ENCODE assay signal across 10 cellular contexts in the genomic region with DNA sequence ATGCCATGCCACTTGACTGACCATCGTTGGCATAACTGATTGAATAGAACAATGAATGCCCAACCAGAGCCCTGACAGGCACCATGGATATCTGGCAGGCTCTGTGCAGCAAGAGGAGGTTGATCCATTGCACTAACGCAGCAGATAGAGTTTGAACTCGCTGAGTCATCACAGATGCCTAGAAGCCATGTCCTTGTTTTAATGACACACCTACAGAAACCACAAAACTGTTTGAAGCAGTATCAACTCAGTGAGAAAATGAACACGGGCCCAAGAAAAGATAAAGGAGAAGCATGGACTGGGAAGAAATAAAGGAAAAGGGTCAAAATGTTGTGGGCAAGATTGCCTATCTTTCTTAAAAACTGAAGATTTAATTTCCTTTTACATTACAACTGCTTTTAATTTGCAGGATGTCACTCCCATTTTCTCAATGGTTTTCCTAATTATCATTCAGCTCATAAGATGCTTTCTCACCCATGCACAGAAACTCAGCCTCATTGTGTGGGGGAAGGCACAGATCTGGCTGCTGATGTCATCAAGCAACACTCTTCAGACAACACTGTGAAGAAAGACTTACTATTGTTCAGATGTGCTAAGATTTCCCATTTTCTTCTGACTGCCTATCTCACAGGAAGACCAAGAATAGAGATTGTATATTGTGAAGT.
DNase-seq lines count a peak whose midpoint lies in the region; ATAC-seq and TF ChIP-seq lines count a peak whose summit lies in the region.
"Had no signal": no experiment of that assay in that cellular context is flagged by ENCODE, and none has a peak within 500 bp of the region (broad histone marks: within the 10 kb centered on the region; RNA-seq: fewer than 3 reads in every experiment).

No MANE protein-coding gene starts in this region.

- H3K27ac ChIP-seq in gastroesophageal sphincter = peak overlapping the region in 1 of 4 donors; percentile 64
- H3K27ac ChIP-seq: BLaER1 treated with 17β-estradiol and CSF1 and Interleukin-3, amounts not matched to agents 10 nM and 100 nM; SJSA1 had no signal

- 77 to 88% methylated on average over 4 of the region's 4 CpGs for WGBS in gastroesophageal sphincter (ENCODE audit: low coverage in 1 of 2), 2 donors

- no peaks in the 10 kb centered on the region for H3K9me3 ChIP-seq in gastroesophageal sphincter
- H3K9me3 ChIP-seq: SJSA1 had no signal

- no peak for TF ChIP-seq POLR2A in gastroesophageal sphincter (IDR thresholded peaks at IDR 0.05)

- no peak for TF ChIP-seq EP300 in gastroesophageal sphincter (IDR thresholded peaks at IDR 0.05)

- no peaks in the 10 kb centered on the region for H3K36me3 ChIP-seq in gastroesophageal sphincter
- H3K36me3 ChIP-seq: BLaER1 treated with 17β-estradiol and CSF1 and Interleukin-3, amounts not matched to agents 10 nM and 100 nM; SJSA1 had no signal

- DNase-seq in activated CD4-positive, CD25-positive, alpha-beta regulatory T cell treated with anti-CD3 and anti-CD28 coated beads, Interleukin-2, amount 50 U/mL, for 72 hours = no peak
- peak; percentile 56 for DNase-seq in Jurkat, Clone E6-1 (ENCODE audit: low read depth, low spot score)
- DNase-seq in amniotic epithelial cell (ENCODE audit: low read depth) (peak; percentile 82), myocyte (ENCODE audit: low read depth) (peak; percentile 42), NCI-H128 (lab: John Stamatoyannopoulos, UW; ENCODE audit: unreplicated experiment) (no peak)

- H3K4me1 ChIP-seq in gastroesophageal sphincter = peaks cover 0 to 16% (median 4%) of the 10 kb centered on the region in 3 donors
- H3K4me1 ChIP-seq: SJSA1 had no signal

- TF ChIP-seq CTCF in gastroesophageal sphincter (IDR thresholded peaks at IDR 0.05) = no peak

- ATAC-seq in activated CD4-positive, CD25-positive, alpha-beta regulatory T cell treated with anti-CD3 and anti-CD28 coated beads, Interleukin-2, amount 50 U/mL, for 24 hours = peak; percentile 76 to 85
- ATAC-seq in HG03521 (IDR thresholded peaks at IDR 0.05; ENCODE audit: unreplicated experiment) (no peak), gastroesophageal sphincter (no peak)

- H3K4me3 ChIP-seq in Jurkat, Clone E6-1 (ENCODE audit: low read length) = no peak overlapping the region
- H3K4me3 ChIP-seq in gastroesophageal sphincter = no peak overlapping the region
- H3K4me3 ChIP-seq: BLaER1 treated with 17β-estradiol and CSF1 and Interleukin-3, amounts not matched to agents 10 nM and 100 nM; SJSA1 had no signal

- no peaks in the 10 kb centered on the region for H3K27me3 ChIP-seq in gastroesophageal sphincter
- H3K27me3 ChIP-seq: BLaER1 treated with 17β-estradiol and CSF1 and Interleukin-3, amounts not matched to agents 10 nM and 100 nM; SJSA1 had no signal

Comparison
In these comparisons a context has a peak if more than half of its experiments do, and no peak if none do; other contexts are left out.
1. ATAC-seq: peak in activated CD4-positive, CD25-positive, alpha-beta regulatory T cell treated with anti-CD3 and anti-CD28 coated beads, Interleukin-2, amount 50 U/mL, for 24 hours (2 of 2); none in HG03521 (single experiment) and gastroesophageal sphincter (single experiment).
2. DNase-seq: peak in Jurkat, Clone E6-1 (single experiment), amniotic epithelial cell (single experiment) and myocyte (single experiment); none in activated CD4-positive, CD25-positive, alpha-beta regulatory T cell treated with anti-CD3 and anti-CD28 coated beads, Interleukin-2, amount 50 U/mL, for 72 hours (single experiment) and NCI-H128 (single experiment).